ENCODE assay signal across 8 cellular contexts in genomic region chr14:104678346-104678745, GRCh38. TPM values are rescaled to one million over a fixed set of nuclear protein-coding genes. Genes with fewer than 3 reads are reported as not detected.
DNase-seq lines count a peak whose midpoint lies in the region; ATAC-seq, FAIRE-seq and TF ChIP-seq lines count a peak whose summit lies in the region.

No MANE protein-coding gene starts in this region.

- peak overlapping the region; percentile 77 for H3K4me2 ChIP-seq in keratinocyte (ENCODE audit: control insufficient read depth, extremely low read depth, insufficient read depth, low read depth, low read length)

- no peak for TF ChIP-seq EP300 in suprapubic skin (IDR thresholded peaks at IDR 0.05)

- H2AFZ ChIP-seq in keratinocyte (ENCODE audit: control insufficient read depth, low read length), result no peak overlapping the region

- peak overlapping the region; percentile 61; the same call in 1 of the 2 replicates for H3K4me3 ChIP-seq in GM06990 (replicated peaks; ENCODE audit: low read depth, low read length)
- H3K4me3 ChIP-seq in HUES64 (ENCODE audit: low read length), result peak overlapping the region; percentile 57
- H3K4me3 ChIP-seq in adipocyte (ENCODE audit: low read length), result peak overlapping the region; percentile 76
- H3K4me3 ChIP-seq in keratinocyte (ENCODE audit: control insufficient read depth in 2 of 3, extremely low read depth in 1 of 3, insufficient read depth in 2 of 3, low read depth in 1 of 3, low read length in 3 of 3), result peak overlapping the region in 1 of 3 experiments; percentile 57
- H3K4me3 ChIP-seq in suprapubic skin, result peak overlapping the region; percentile 53

- H3K27ac ChIP-seq in HUES64 (ENCODE audit: low read depth, low read length) (peak overlapping the region; percentile 94), keratinocyte (ENCODE audit: control insufficient read depth, insufficient read depth, low read length) (peak overlapping the region; percentile 27), suprapubic skin (peak overlapping the region; percentile 81)

- WGBS in HUES64, result 30% methylated on average over 13 of the region's 13 CpGs
- WGBS in suprapubic skin, result 17% methylated on average over 13 of the region's 13 CpGs

- DNase-seq in GM06990 (ENCODE audit: extremely low read depth, insufficient read length) (no peak), adipocyte (ENCODE audit: low read depth) (peak; percentile 58), keratinocyte (ENCODE audit: low read depth, low spot score) (no peak), suprapubic skin (ENCODE audit: low spot score in 2 of 2) (peak in 1 of 2 donors; percentile 70)

- no peaks in the 10 kb centered on the region for H3K79me2 ChIP-seq in keratinocyte (ENCODE audit: control insufficient read depth, insufficient read depth, low read length)

- TF ChIP-seq CTCF in GM06990 (IDR thresholded peaks at IDR 0.05; ENCODE audit: insufficient read depth, low read length, poor library complexity, severe bottlenecking) (no peak), keratinocyte (optimal IDR thresholded peaks at IDR 0.05 in 1 of 3, IDR thresholded peaks at IDR 0.05 in 1 of 3, conservative IDR thresholded peaks at IDR 0.05 in 1 of 3; ENCODE audit: extremely low read depth in 1 of 3, insufficient read depth in 2 of 3, low read length in 3 of 3) (no peak), suprapubic skin (IDR thresholded peaks at IDR 0.05) (no peak)

- H3K9ac ChIP-seq in HUES64 (ENCODE audit: low read depth, low read length) (peak overlapping the region; percentile 97), adipocyte (ENCODE audit: low read length) (peak overlapping the region; percentile 84), keratinocyte (ENCODE audit: control insufficient read depth, extremely low read depth, insufficient read depth, low read length) (peak overlapping the region; percentile 54)

- no peaks in the 10 kb centered on the region for H3K9me1 ChIP-seq in keratinocyte (ENCODE audit: control insufficient read depth, extremely low read depth, insufficient read depth, low read length)

- no peaks in the 10 kb centered on the region for H3K9me3 ChIP-seq in HUES64 (ENCODE audit: insufficient read depth, low read depth, low read length)
- H3K9me3 ChIP-seq in adipocyte (ENCODE audit: control insufficient read depth, low read length), result no peaks in the 10 kb centered on the region
- no peaks in the 10 kb centered on the region for H3K9me3 ChIP-seq in keratinocyte (ENCODE audit: control insufficient read depth, low read depth, low read length)
- H3K9me3 ChIP-seq in suprapubic skin, result no peaks in the 10 kb centered on the region

- no peak for TF ChIP-seq POLR2A in suprapubic skin (IDR thresholded peaks at IDR 0.05)

- H4K20me1 ChIP-seq in keratinocyte (ENCODE audit: control insufficient read depth, extremely low read depth, insufficient read depth, low read length), result no peaks in the 10 kb centered on the region

- dilution Hi-C loops in keratinocyte (cut with MboI; ENCODE audit: extremely low pct_ligation_motif_present, low sequenced_read_pairs), result no loop called here

- H3K36me3 ChIP-seq in GM06990 (ENCODE audit: control insufficient read depth, insufficient read depth, low read length) (no peaks in the 10 kb centered on the region), HUES64 (ENCODE audit: insufficient read depth, low read length) (no peaks in the 10 kb centered on the region), adipocyte (ENCODE audit: control insufficient read depth, insufficient read depth, low read length, severe bottlenecking) (no peaks in the 10 kb centered on the region), keratinocyte (ENCODE audit: control insufficient read depth in 2 of 2, extremely low read depth in 1 of 2, insufficient read depth in 2 of 2, low read length in 2 of 2) (no peaks in the 10 kb centered on the region), suprapubic skin (no peaks in the 10 kb centered on the region)

- H3K27me3 ChIP-seq in GM06990 (replicated peaks; ENCODE audit: control insufficient read depth, insufficient read depth, low read length), result no peaks in the 10 kb centered on the region
- no peaks in the 10 kb centered on the region for H3K27me3 ChIP-seq in HUES64 (ENCODE audit: insufficient read depth, low read length)
- no peaks in the 10 kb centered on the region for H3K27me3 ChIP-seq in adipocyte (replicated peaks; ENCODE audit: control insufficient read depth, insufficient read depth, low read length)
- H3K27me3 ChIP-seq in keratinocyte (ENCODE audit: control insufficient read depth, extremely low read depth, insufficient read depth, low read length), result no peaks in the 10 kb centered on the region
- no peaks in the 10 kb centered on the region for H3K27me3 ChIP-seq in suprapubic skin

- FAIRE-seq in keratinocyte (lab: Jason Lieb, UNC), result no peak

- ATAC-seq in esophagus mucosa, result no peak
- ATAC-seq in GM19467 (IDR thresholded peaks at IDR 0.05; ENCODE audit: unreplicated experiment), result no peak
- no peak for ATAC-seq in GM19324 (IDR thresholded peaks at IDR 0.05; ENCODE audit: low FRiP score, unreplicated experiment)

- H3K4me1 ChIP-seq in HUES64 (ENCODE audit: insufficient read depth, low read length), result peaks cover 45% of the 10 kb centered on the region
- peaks cover 41% of the 10 kb centered on the region for H3K4me1 ChIP-seq in adipocyte (ENCODE audit: control insufficient read depth, insufficient read depth, low read length)
- H3K4me1 ChIP-seq in keratinocyte (ENCODE audit: control insufficient read depth, extremely low read depth, insufficient read depth, low read length), result peaks cover 47% of the 10 kb centered on the region
- peaks cover 65% of the 10 kb centered on the region for H3K4me1 ChIP-seq in suprapubic skin

RNA-seq across cellular contexts. Expression of gene INF2, which starts 11.1 kb away (rescaled TPM):
- 37.2 TPM for polyA plus RNA-seq in HUES64 (2013, experiment 1 of 2)
- 32.2 TPM for polyA plus RNA-seq in HUES64 (2013, experiment 2 of 2)
- polyA plus RNA-seq in keratinocyte, result 22.6 to 42.4 TPM (median 31.6 TPM) in 3 replicates
- polyA plus RNA-seq in keratinocyte (2011; ENCODE audit: low read depth), result 13.0 TPM
- polyA plus RNA-seq in keratinocyte (2011; cell fraction: cytosol; rRNA removed), result 21.2 and 50.7 TPM in 2 replicates
- polyA plus RNA-seq in keratinocyte (2011; cell fraction: nucleus; rRNA removed), result 66.3 and 100 TPM in 2 replicates
- 31.0 and 82.3 TPM in 2 replicates for polyA plus RNA-seq in keratinocyte (2012; ENCODE audit: low replicate concordance)
- 27.3 to 92.4 TPM (median 35.0 TPM) in 3 replicates for polyA minus RNA-seq in keratinocyte
- 74.2 TPM for polyA minus RNA-seq in keratinocyte (2011; cell fraction: cytosol; rRNA and poly(A)+ RNA removed)
- 56.2 and 58.6 TPM in 2 replicates for polyA minus RNA-seq in keratinocyte (2011; cell fraction: nucleus; rRNA and poly(A)+ RNA removed)
- 100 to 1,000 TPM in 1 of 4 donors, 10 to 100 TPM in 3; 52.1 to 126 (median 81.8) TPM for total RNA-seq in suprapubic skin
- 28.4 TPM for total RNA-seq in esophagus mucosa

RNA-seq across cellular contexts. Expression of gene ADSS1, which starts 45.7 kb away (rescaled TPM):
- polyA plus RNA-seq in HUES64 (2013, experiment 1 of 2), result 5.6 TPM
- 9.2 TPM for polyA plus RNA-seq in HUES64 (2013, experiment 2 of 2)
- polyA plus RNA-seq in keratinocyte, result 1.7 to 4.9 TPM (median 1.8 TPM) in 3 replicates
- polyA plus RNA-seq in keratinocyte (2011; ENCODE audit: low read depth), result 12.4 TPM
- 1.1 and 1.8 TPM in 2 replicates for polyA plus RNA-seq in keratinocyte (2011; cell fraction: cytosol; rRNA removed)
- 7.2 and 9.8 TPM in 2 replicates for polyA plus RNA-seq in keratinocyte (2011; cell fraction: nucleus; rRNA removed)
- polyA plus RNA-seq in keratinocyte (2012; ENCODE audit: low replicate concordance), result 1.4 and 22.0 TPM in 2 replicates
- polyA minus RNA-seq in keratinocyte, result 0.32 to 1.5 TPM (median 1.3 TPM) in 3 replicates
- 2.1 TPM for polyA minus RNA-seq in keratinocyte (2011; cell fraction: cytosol; rRNA and poly(A)+ RNA removed)
- polyA minus RNA-seq in keratinocyte (2011; cell fraction: nucleus; rRNA and poly(A)+ RNA removed), result 2.0 and 4.4 TPM in 2 replicates
- total RNA-seq in suprapubic skin, result 10 to 100 TPM in 2 of 4 donors, 1 to 10 TPM in 2; 2.8 to 12.4 (median 9.0) TPM
- 5.7 TPM for total RNA-seq in esophagus mucosa

Comparison
In these comparisons a context has a peak if more than half of its experiments do, and no peak if none do; other contexts are left out.
1. H3K27ac ChIP-seq: peak in every context shown above with its lines; median percentile 94 in HUES64; 81 in suprapubic skin; 27 in keratinocyte.